ENCODE assay signal across 21 cellular contexts in genomic region chr6:8686077-8686476, GRCh38.
"Had no signal": no experiment of that assay in that cellular context is flagged by ENCODE, and none has a peak within 500 bp of the region (broad histone marks: within the 10 kb centered on the region; RNA-seq: fewer than 3 reads in every experiment).

No MANE protein-coding gene starts in this region.

- DNase-seq: KBM-7, MV-4-11, NCI-H1048, NCI-H1105 treated with DMSO at 0.1 percent for 48 hours, NCI-H1417 treated with DMSO at 0.1 percent for 48 hours, NCI-H187, NCI-H2029, NCI-H2081 treated with DMSO at 0.1 percent for 48 hours, NCI-H2171, NCI-H226, NCI-H446, NCI-H510A, NCI-H524 treated with DMSO at 0.1 percent for 48 hours, NCI-H69, NCI-H774, PC-3, SHP77, SK-N-SH, T-helper 1 cell had no signal

- H3K9ac ChIP-seq: SK-N-SH had no signal

- ATAC-seq: Panc1, PC-3 had no signal

- H3K27ac ChIP-seq: RWPE1 had no signal

- H3K9me3 ChIP-seq: SK-N-SH had no signal

- H3K4me2 ChIP-seq: SK-N-SH had no signal
